In genomic region chr7:19209297-19209696, GRCh38 we compare ENCODE assay signal across 29 cellular contexts.
"Had no signal": no experiment of that assay in that cellular context is flagged by ENCODE, and none has a peak within 500 bp of the region (broad histone marks: within the 10 kb centered on the region; RNA-seq: fewer than 3 reads in every experiment).

No MANE protein-coding gene starts in this region.

- H3K4me3 ChIP-seq: ascending aorta, body of pancreas, breast epithelium, PC-9 had no signal

- H3K27me3 ChIP-seq: ascending aorta, body of pancreas, breast epithelium had no signal

- H2AFZ ChIP-seq: PC-9 had no signal

- H3K4me1 ChIP-seq: ascending aorta, body of pancreas, breast epithelium had no signal

- DNase-seq: activated CD4-positive, alpha-beta memory T cell treated with anti-CD3 and anti-CD28 coated beads, Interleukin-2, amount 10 ng/mL, durations not matched to agents 7 days and 5 days; activated CD4-positive, alpha-beta T cell treated with anti-CD3 and anti-CD28 coated beads for 1 hour; activated CD4-positive, alpha-beta T cell treated with anti-CD3 and anti-CD28 coated beads for 48 hours; activated CD4-positive, CD25-positive, alpha-beta regulatory T cell; activated CD8-positive, alpha-beta memory T cell treated with anti-CD3 and anti-CD28 coated beads for 24 hours; activated CD8-positive, alpha-beta memory T cell treated with anti-CD3 and anti-CD28 coated beads, Interleukin-2, amount 10 ng/mL, durations not matched to agents 7 days and 5 days; activated CD8-positive, alpha-beta memory T cell treated with anti-CD3 and anti-CD28 coated beads, Interleukin-2, amount 50 U/mL, for 48 hours; activated effector memory CD4-positive, alpha-beta T cell treated with Interleukin-2 at 50 U/mL for 16 hours; activated naive CD4-positive, alpha-beta T cell treated with anti-CD3 and anti-CD28 coated beads, Interleukin-2, amount 10 ng/mL, durations not matched to agents 7 days and 5 days; activated naive CD8-positive, alpha-beta T cell treated with anti-CD3 and anti-CD28 coated beads for 36 hours; activated T-cell treated with anti-CD3 and anti-CD28 coated beads, Interleukin-2, amount 50 U/mL, for 48 hours; amygdala; body of pancreas; Kasumi-1; KG1; MM.1S; NCI-H1092 treated with DMSO at 0.1 percent for 48 hours; NCI-H146; NCI-H187; NCI-H2029 treated with DMSO at 0.1 percent for 48 hours; NCI-H510A treated with DMSO at 0.1 percent for 48 hours; PC-9; SW 1271; T1000; WERI-Rb-1 had no signal

- H3K9me3 ChIP-seq: ascending aorta, body of pancreas had no signal

- H3K4me2 ChIP-seq: PC-9 had no signal

- H3K27ac ChIP-seq: ascending aorta, body of pancreas, breast epithelium, PC-9, RWPE1, WERI-Rb-1 had no signal

- H3K36me3 ChIP-seq: ascending aorta, breast epithelium, WERI-Rb-1 had no signal

- ATAC-seq: activated CD8-positive, alpha-beta memory T cell treated with anti-CD3 and anti-CD28 coated beads, Interleukin-2, amount 10 ng/mL, durations not matched to agents 7 days and 5 days; body of pancreas; Right ventricle myocardium inferior had no signal
